Comparison of ENCODE assay signal across 8 cellular contexts in genomic region chr2:219160186-219161017, GRCh38. TPM values are rescaled to one million over a fixed set of nuclear protein-coding genes. Genes with fewer than 3 reads are reported as not detected.
DNase-seq lines count a peak whose midpoint lies in the region; ATAC-seq and TF ChIP-seq lines count a peak whose summit lies in the region.

Gene NHEJ1 (minus strand): TSS chr2:219160815. CDS start chr2:219158362, 2,453 bp downstream.

- peak; percentile 97 for TF ChIP-seq CTCF in CD4-positive, alpha-beta T cell (IDR thresholded peaks at IDR 0.05)

- H3K27me3 ChIP-seq in CD4-positive, alpha-beta T cell (ENCODE audit: control insufficient read depth, insufficient read depth, low read length), result no peaks in the 10 kb centered on the region

- peaks cover 34% of the 10 kb centered on the region for H3K36me3 Mint-ChIP-seq in CD4-positive, alpha-beta T cell (ENCODE audit: low read depth)
- peaks cover 9% of the 10 kb centered on the region for H3K36me3 Mint-ChIP-seq in activated CD4-positive, alpha-beta memory T cell treated with anti-CD3 and anti-CD28 coated beads, Interleukin-2, amount 10 ng/mL, durations not matched to agents 7 days and 5 days (ENCODE audit: low read depth)

- peaks cover 24% of the 10 kb centered on the region for H3K4me1 Mint-ChIP-seq in CD4-positive, alpha-beta T cell (ENCODE audit: low read depth)
- peaks cover 20% of the 10 kb centered on the region for H3K4me1 Mint-ChIP-seq in activated CD4-positive, alpha-beta memory T cell treated with anti-CD3 and anti-CD28 coated beads, Interleukin-2, amount 10 ng/mL, durations not matched to agents 7 days and 5 days

- intact Hi-C loops in CD4-positive, alpha-beta T cell (cut with DNase I, micrococcal nuclease), result loop anchor here (1.0 to 5.0 kb wide), 8 partner anchors 11 to 227 kb away; partner anchors contain the start of genes DNPEP (in 1 of the 2), RETREG2 (in 1 of the 2) and ZFAND2B (in 1 of the 2)

- DNase-seq in CD4-positive, alpha-beta T cell, result peak; percentile 82 to 93 (median 89)
- DNase-seq in NCI-H82 treated with DMSO at 0.1 percent for 48 hours (lab: John Stamatoyannopoulos, UW; ENCODE audit: unreplicated experiment) (peak; percentile 83), ecto neural progenitor cell (ENCODE audit: low spot score) (peak; percentile 97), lung microvascular endothelial cell (ENCODE audit: low read depth in 2 of 2) (peak; percentile 95 to 96)
- DNase-seq in activated CD4-positive, alpha-beta memory T cell treated with anti-CD3 and anti-CD28 coated beads, Interleukin-2, amount 10 ng/mL, durations not matched to agents 7 days and 5 days, result peak; percentile 94
- DNase-seq in stimulated activated CD4-positive, alpha-beta T cell treated with anti-CD3 and anti-CD28 coated beads, TNF-alpha, amount 100 ng/mL, for 48 hours (ENCODE audit: low read depth in 3 of 3), result peak; percentile 90 to 92 (median 92)

- peak within 1 kb of the TSS; percentile 52 for H3K27ac ChIP-seq in CD4-positive, alpha-beta T cell (ENCODE audit: low read depth, low read length)

- no peaks in the 10 kb centered on the region for H3K27me3 Mint-ChIP-seq in CD4-positive, alpha-beta T cell
- H3K27me3 Mint-ChIP-seq in activated CD4-positive, alpha-beta memory T cell treated with anti-CD3 and anti-CD28 coated beads, Interleukin-2, amount 10 ng/mL, durations not matched to agents 7 days and 5 days, result no peaks in the 10 kb centered on the region

- POLR2A ChIA-PET in CD4-positive, alpha-beta T cell (lab: Charles Lee), result interaction anchor here (0.7 to 3.5 kb wide), 13 partner anchors 15 to 227 kb away, joined by 3 to 26 read pairs (median 4); partner anchors contain the start of genes ANKZF1, CNPPD1, DNAJB2 and ZFAND2B
- POLR2A ChIA-PET in activated CD4-positive, alpha-beta memory T cell treated with anti-CD3 and anti-CD28 coated beads, Interleukin-2, amount 10 ng/mL, durations not matched to agents 7 days and 5 days (lab: Charles Lee), result interaction anchor here (1.1 to 5.0 kb wide), 10 partner anchors 11 to 135 kb away, joined by 3 to 26 read pairs (median 7); partner anchors contain the start of genes CNPPD1, DNAJB2, TUBA4A and TUBA4B

- peak; percentile 90 for ATAC-seq in CD4-positive, alpha-beta T cell (ENCODE audit: poor library complexity)
- ATAC-seq in GM19395 (IDR thresholded peaks at IDR 0.05; ENCODE audit: unreplicated experiment) (peak; percentile 89), HG03565 (IDR thresholded peaks at IDR 0.05; ENCODE audit: unreplicated experiment) (peak; percentile 72)

- peak within 1 kb of the TSS; percentile 94 for H3K4me3 Mint-ChIP-seq in CD4-positive, alpha-beta T cell
- H3K4me3 Mint-ChIP-seq in activated CD4-positive, alpha-beta memory T cell treated with anti-CD3 and anti-CD28 coated beads, Interleukin-2, amount 10 ng/mL, durations not matched to agents 7 days and 5 days, result peak within 1 kb of the TSS; percentile 88

- peak within 1 kb of the TSS; percentile 94 for H3K27ac Mint-ChIP-seq in CD4-positive, alpha-beta T cell
- peak within 1 kb of the TSS; percentile 86 for H3K27ac Mint-ChIP-seq in activated CD4-positive, alpha-beta memory T cell treated with anti-CD3 and anti-CD28 coated beads, Interleukin-2, amount 10 ng/mL, durations not matched to agents 7 days and 5 days

- CTCF ChIA-PET in CD4-positive, alpha-beta T cell (lab: Charles Lee), result interaction anchor here (0.6 to 4.8 kb wide), 16 partner anchors 10 to 228 kb away, joined by 3 to 32 read pairs (median 4); partner anchors contain the start of genes CNPPD1, DNAJB2, TUBA4A and TUBA4B
- CTCF ChIA-PET in activated CD4-positive, alpha-beta memory T cell treated with anti-CD3 and anti-CD28 coated beads, Interleukin-2, amount 10 ng/mL, durations not matched to agents 7 days and 5 days (lab: Charles Lee), result interaction anchor here (0.6 to 9.4 kb wide), 25 partner anchors 10 to 284 kb away, joined by 3 to 122 read pairs (median 6); partner anchors contain the start of genes ANKZF1, CNPPD1, DNAJB2 and GLB1L

- no peaks in the 10 kb centered on the region for H3K9me3 Mint-ChIP-seq in CD4-positive, alpha-beta T cell
- no peaks in the 10 kb centered on the region for H3K9me3 Mint-ChIP-seq in activated CD4-positive, alpha-beta memory T cell treated with anti-CD3 and anti-CD28 coated beads, Interleukin-2, amount 10 ng/mL, durations not matched to agents 7 days and 5 days

- no peaks in the 10 kb centered on the region for H3K9me3 ChIP-seq in CD4-positive, alpha-beta T cell (ENCODE audit: control insufficient read depth, low read length)

RNA-seq across cellular contexts. Expression of gene NHEJ1, which starts in this region (rescaled TPM):
- total RNA-seq in CD4-positive, alpha-beta T cell, result 1 to 10 TPM; 7.2 to 8.5 TPM
- 10 to 100 TPM; 12.0 to 12.2 TPM for total RNA-seq in activated CD4-positive, alpha-beta memory T cell treated with anti-CD3 and anti-CD28 coated beads, Interleukin-2, amount 10 ng/mL, durations not matched to agents 7 days and 5 days
- 12.6 and 13.1 TPM in 2 replicates for total RNA-seq in lung microvascular endothelial cell

Comparison
In these comparisons a context has a peak if more than half of its experiments do, and no peak if none do; other contexts are left out.
1. Peak in every context shown above with its lines: DNase-seq, ATAC-seq and H3K27ac ChIP-seq.